ENCODE assay signal across 1 cellular context in genomic region chr10:26860026-26860541, GRCh38.
TF ChIP-seq lines count a peak whose summit lies in the region.

No MANE protein-coding gene starts in this region.

TF ChIP-seq in H1, 55 proteins besides CTCF, POLR2A, EP300 and RAD21 (continued from another document):
- TF ChIP-seq RBBP5 (IDR thresholded peaks at IDR 0.05; ENCODE audit: borderline replicate concordance, low read depth, low read length) (peak; percentile 92; the same call in 1 of the 2 replicates), JUN (IDR thresholded peaks at IDR 0.05; ENCODE audit: low read depth, low read length) (no peak), EGR1 (IDR thresholded peaks at IDR 0.05; ENCODE audit: borderline replicate concordance, low read depth, low read length) (no peak), SP1 (IDR thresholded peaks at IDR 0.05; ENCODE audit: low read depth, low read length) (no peak), CHD1 (IDR thresholded peaks at IDR 0.05; ENCODE audit: low read depth, low read length) (no peak)
